Comparison of ENCODE assay signal across 22 cellular contexts in genomic region chrX:17355976-17356375, GRCh38.
"Had no signal": no experiment of that assay in that cellular context is flagged by ENCODE, and none has a peak within 500 bp of the region (broad histone marks: within the 10 kb centered on the region; RNA-seq: fewer than 3 reads in every experiment).

No MANE protein-coding gene starts in this region.

- H3K27me3 Mint-ChIP-seq: activated CD4-positive, alpha-beta T cell treated with anti-CD3 and anti-CD28 coated beads, Interleukin-2, amount 10 ng/mL, durations not matched to agents 7 days and 5 days had no signal

- H3K4me1 Mint-ChIP-seq: activated CD4-positive, alpha-beta T cell treated with anti-CD3 and anti-CD28 coated beads, Interleukin-2, amount 10 ng/mL, durations not matched to agents 7 days and 5 days; natural killer cell had no signal

- H3K27me3 ChIP-seq: foreskin keratinocyte, heart left ventricle, left lung, transverse colon had no signal

- DNase-seq: activated CD4-positive, alpha-beta T cell treated with anti-CD3 and anti-CD28 coated beads for 1 hour; activated CD4-positive, alpha-beta T cell treated with anti-CD3 and anti-CD28 coated beads, Interleukin-2, amount 10 ng/mL, durations not matched to agents 7 days and 5 days; activated CD8-positive, alpha-beta T cell treated with anti-CD3 and anti-CD28 coated beads for 36 hours; activated naive CD4-positive, alpha-beta T cell; activated T-cell treated with anti-CD3 and anti-CD28 coated beads, Interleukin-2, amount 50 U/mL, for 4 hours; anterior cingulate cortex; foreskin keratinocyte; heart left ventricle; hypothalamus; left lung; lower lobe of right lung; mesenchymal stem cell; natural killer cell; posterior cingulate gyrus; stimulated activated CD4-positive, alpha-beta T cell treated with anti-CD3 and anti-CD28 coated beads, Interleukin-2, amount 100 ng/mL, for 48 hours; stimulated activated naive CD4-positive, alpha-beta T cell treated with Interleukin-2 at 50 U/mL for 16 hours; T-helper 2 cell; transverse colon had no signal

- H3K27ac Mint-ChIP-seq: activated CD4-positive, alpha-beta T cell treated with anti-CD3 and anti-CD28 coated beads, Interleukin-2, amount 10 ng/mL, durations not matched to agents 7 days and 5 days; activated CD8-positive, alpha-beta T cell treated with anti-CD3 and anti-CD28 coated beads for 36 hours; activated naive CD4-positive, alpha-beta T cell treated with anti-CD3 and anti-CD28 coated beads, Interleukin-2, amount 50 U/mL, for 72 hours; natural killer cell had no signal

- H3K9me3 Mint-ChIP-seq: activated CD4-positive, alpha-beta T cell treated with anti-CD3 and anti-CD28 coated beads, Interleukin-2, amount 10 ng/mL, durations not matched to agents 7 days and 5 days; activated CD8-positive, alpha-beta T cell treated with anti-CD3 and anti-CD28 coated beads for 36 hours had no signal

- H3K36me3 ChIP-seq: heart left ventricle, left lung, lower lobe of right lung, transverse colon had no signal

- H3K9me3 ChIP-seq: left lung, lower lobe of right lung, transverse colon had no signal

- H3K4me1 ChIP-seq: foreskin keratinocyte, heart left ventricle, left lung, lower lobe of right lung, transverse colon had no signal

- H3K4me3 Mint-ChIP-seq: activated CD4-positive, alpha-beta T cell treated with anti-CD3 and anti-CD28 coated beads, Interleukin-2, amount 10 ng/mL, durations not matched to agents 7 days and 5 days; activated CD8-positive, alpha-beta T cell treated with anti-CD3 and anti-CD28 coated beads for 36 hours; activated T-cell treated with anti-CD3 and anti-CD28 coated beads, Interleukin-2, amount 50 U/mL, for 4 hours; natural killer cell had no signal

- H3K27ac ChIP-seq: coronary artery, foreskin keratinocyte, heart left ventricle, left lung, lower lobe of right lung, transverse colon had no signal

- ATAC-seq: activated CD8-positive, alpha-beta T cell treated with anti-CD3 and anti-CD28 coated beads for 36 hours; activated T-cell treated with anti-CD3 and anti-CD28 coated beads, Interleukin-2, amount 50 U/mL, for 4 hours; esophagus mucosa; foreskin keratinocyte; heart left ventricle; left lung; lower lobe of right lung; natural killer cell; right cardiac atrium had no signal

- H3K36me3 Mint-ChIP-seq: activated naive CD4-positive, alpha-beta T cell treated with anti-CD3 and anti-CD28 coated beads, Interleukin-2, amount 50 U/mL, for 72 hours; natural killer cell had no signal

- H3K4me3 ChIP-seq: coronary artery, heart left ventricle, left lung, lower lobe of right lung, transverse colon had no signal
